In genomic region chr9:127979333-127980055, GRCh38 we compare ENCODE assay signal across 8 cellular contexts. TPM values are rescaled to one million over a fixed set of nuclear protein-coding genes. Genes with fewer than 3 reads are reported as not detected.
DNase-seq lines count a peak whose midpoint lies in the region; ATAC-seq and TF ChIP-seq lines count a peak whose summit lies in the region.

No MANE protein-coding gene starts in this region.

- H3K36me3 ChIP-seq in liver (ENCODE audit: control insufficient read depth in 4 of 4, insufficient read depth in 3 of 4, low read depth in 1 of 4, low read length in 3 of 4): peaks cover 0 to 2% (median 0%) of the 10 kb centered on the region in 4 donors
- no peaks in the 10 kb centered on the region for H3K36me3 ChIP-seq in subcutaneous abdominal adipose tissue (ENCODE audit: control insufficient read depth in 5 of 5, insufficient read depth in 5 of 5, low read length in 5 of 5)

- H3K9ac ChIP-seq in liver (ENCODE audit: low read depth in 1 of 2, low read length in 2 of 2) (peak overlapping the region; percentile 77 to 96), subcutaneous abdominal adipose tissue (ENCODE audit: low read length in 5 of 5) (peak overlapping the region; percentile 28 to 80 (median 67))

- no peak for TF ChIP-seq CTCF in coronary artery (IDR thresholded peaks at IDR 0.05)
- TF ChIP-seq CTCF in liver (IDR thresholded peaks at IDR 0.05; ENCODE audit: low read depth, low read length, missing input control): no peak

- H3K27ac ChIP-seq in coronary artery (peak overlapping the region; percentile 71 to 96), liver (ENCODE audit: low read depth in 1 of 2, low read length in 2 of 2) (peak overlapping the region; percentile 79 to 95), subcutaneous abdominal adipose tissue (ENCODE audit: low read depth, low read length) (peak overlapping the region; percentile 50)

- H3K4me3 ChIP-seq in coronary artery (peak overlapping the region; percentile 98), liver (ENCODE audit: low read depth in 1 of 3, low read length in 3 of 3) (peak overlapping the region; percentile 65 to 91 (median 85)), subcutaneous abdominal adipose tissue (ENCODE audit: low read depth in 1 of 5, low read length in 5 of 5) (peak overlapping the region; percentile 69 to 81 (median 72))

- DNase-seq in D341Med (ENCODE audit: low spot score) (peak; percentile 66), RPMI8226 (peak; percentile 77), coronary artery (ENCODE audit: low spot score) (no peak)

- H3K9me3 ChIP-seq in liver (ENCODE audit: control insufficient read depth in 4 of 4, low read length in 3 of 4): no peaks in the 10 kb centered on the region
- H3K9me3 ChIP-seq in subcutaneous abdominal adipose tissue (ENCODE audit: control insufficient read depth in 5 of 5, low read length in 5 of 5): no peaks in the 10 kb centered on the region

- H3K27me3 ChIP-seq in liver (ENCODE audit: control insufficient read depth in 4 of 4, insufficient read depth in 4 of 4, low read length in 3 of 4) (no peaks in the 10 kb centered on the region), subcutaneous abdominal adipose tissue (ENCODE audit: control insufficient read depth in 5 of 5, insufficient read depth in 4 of 5, low read length in 5 of 5) (no peaks in the 10 kb centered on the region)

- peak; percentile 32 for ATAC-seq in GM21447 (IDR thresholded peaks at IDR 0.05; ENCODE audit: unreplicated experiment)
- no peak for ATAC-seq in HG02623 (IDR thresholded peaks at IDR 0.05; ENCODE audit: unreplicated experiment)
- no peak for ATAC-seq in HG02970 (IDR thresholded peaks at IDR 0.05; ENCODE audit: low FRiP score, unreplicated experiment)

- 2% methylated on average over 24 of the region's 24 CpGs for WGBS in liver

- H3K4me1 ChIP-seq in liver (ENCODE audit: control insufficient read depth in 4 of 4, insufficient read depth in 4 of 4, low read length in 3 of 4) (peaks cover 20 to 56% (median 44%) of the 10 kb centered on the region in 4 donors), subcutaneous abdominal adipose tissue (ENCODE audit: control insufficient read depth in 5 of 5, insufficient read depth in 5 of 5, low read length in 5 of 5) (peaks cover 12 to 63% (median 62%) of the 10 kb centered on the region in 5 donors)

- no peak for TF ChIP-seq RAD21 in liver (IDR thresholded peaks at IDR 0.05)

TF ChIP-seq in liver, 16 proteins besides CTCF, POLR2A, EP300 and RAD21:
- TF ChIP-seq, protein P1, sequence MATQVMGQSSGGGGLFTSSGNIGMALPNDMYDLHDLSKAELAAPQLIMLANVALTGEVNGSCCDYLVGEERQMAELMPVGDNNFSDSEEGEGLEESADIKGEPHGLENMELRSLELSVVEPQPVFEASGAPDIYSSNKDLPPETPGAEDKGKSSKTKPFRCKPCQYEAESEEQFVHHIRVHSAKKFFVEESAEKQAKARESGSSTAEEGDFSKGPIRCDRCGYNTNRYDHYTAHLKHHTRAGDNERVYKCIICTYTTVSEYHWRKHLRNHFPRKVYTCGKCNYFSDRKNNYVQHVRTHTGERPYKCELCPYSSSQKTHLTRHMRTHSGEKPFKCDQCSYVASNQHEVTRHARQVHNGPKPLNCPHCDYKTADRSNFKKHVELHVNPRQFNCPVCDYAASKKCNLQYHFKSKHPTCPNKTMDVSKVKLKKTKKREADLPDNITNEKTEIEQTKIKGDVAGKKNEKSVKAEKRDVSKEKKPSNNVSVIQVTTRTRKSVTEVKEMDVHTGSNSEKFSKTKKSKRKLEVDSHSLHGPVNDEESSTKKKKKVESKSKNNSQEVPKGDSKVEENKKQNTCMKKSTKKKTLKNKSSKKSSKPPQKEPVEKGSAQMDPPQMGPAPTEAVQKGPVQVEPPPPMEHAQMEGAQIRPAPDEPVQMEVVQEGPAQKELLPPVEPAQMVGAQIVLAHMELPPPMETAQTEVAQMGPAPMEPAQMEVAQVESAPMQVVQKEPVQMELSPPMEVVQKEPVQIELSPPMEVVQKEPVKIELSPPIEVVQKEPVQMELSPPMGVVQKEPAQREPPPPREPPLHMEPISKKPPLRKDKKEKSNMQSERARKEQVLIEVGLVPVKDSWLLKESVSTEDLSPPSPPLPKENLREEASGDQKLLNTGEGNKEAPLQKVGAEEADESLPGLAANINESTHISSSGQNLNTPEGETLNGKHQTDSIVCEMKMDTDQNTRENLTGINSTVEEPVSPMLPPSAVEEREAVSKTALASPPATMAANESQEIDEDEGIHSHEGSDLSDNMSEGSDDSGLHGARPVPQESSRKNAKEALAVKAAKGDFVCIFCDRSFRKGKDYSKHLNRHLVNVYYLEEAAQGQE (IDR thresholded peaks at IDR 0.05): peak; percentile 8
- TF ChIP-seq FOXA2 (IDR thresholded peaks at IDR 0.05): no peak
- peak; percentile 25 for TF ChIP-seq NR2F2 (IDR thresholded peaks at IDR 0.05)
- peak in 1 of 2 donors; percentile 20 for TF ChIP-seq HNF4A (conservative IDR thresholded peaks at IDR 0.05)
- TF ChIP-seq, protein P2, sequence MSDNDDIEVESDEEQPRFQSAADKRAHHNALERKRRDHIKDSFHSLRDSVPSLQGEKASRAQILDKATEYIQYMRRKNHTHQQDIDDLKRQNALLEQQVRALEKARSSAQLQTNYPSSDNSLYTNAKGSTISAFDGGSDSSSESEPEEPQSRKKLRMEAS (IDR thresholded peaks at IDR 0.05): peak; percentile 0
- TF ChIP-seq ZBTB33 (IDR thresholded peaks at IDR 0.05): no peak
- TF ChIP-seq SP1 (IDR thresholded peaks at IDR 0.05): peak; percentile 25
- peak; percentile 13 to 50 for TF ChIP-seq RXRA (IDR thresholded peaks at IDR 0.05)
- TF ChIP-seq FOXA1 (IDR thresholded peaks at IDR 0.05): no peak
- TF ChIP-seq TAF1 (conservative IDR thresholded peaks at IDR 0.05): peak; percentile 40
- TF ChIP-seq GABPA (IDR thresholded peaks at IDR 0.05 in 1 of 2, conservative IDR thresholded peaks at IDR 0.05 in 1 of 2): no peak
- peak; percentile 3 for TF ChIP-seq HNF4G (IDR thresholded peaks at IDR 0.05)
TF ChIP-seq in liver: peak in this region for 8.

RNA-seq across cellular contexts. Expression of gene EEIG1, which starts 1.3 kb away (rescaled TPM):
- 10 to 100 TPM in 1 of 2 donors, 1 to 10 TPM in 1; 4.9 to 14.3 TPM for total RNA-seq in liver
- polyA plus RNA-seq in liver: 10 to 100 TPM in 1 of 2 donors, 1 to 10 TPM in 1; 6.7 to 11.2 TPM

RNA-seq across cellular contexts. Expression of gene DPM2, which starts 41.8 kb away (rescaled TPM):
- 10 to 100 TPM in 1 of 2 donors, 1 to 10 TPM in 1; 9.3 to 22.0 TPM for total RNA-seq in liver
- 10 to 100 TPM; 22.0 to 25.0 TPM for polyA plus RNA-seq in liver

RNA-seq across cellular contexts. Expression of gene PIP5KL1, which starts 48.9 kb away (rescaled TPM):
- 1 to 10 TPM in 1 of 2 donors, under 1 TPM in 1; 0.59 to 1.5 TPM for total RNA-seq in liver
- under 1 TPM; 0.06 to 0.40 TPM for polyA plus RNA-seq in liver
